Comparison of ENCODE assay signal across 1 cellular context in the genomic region with DNA sequence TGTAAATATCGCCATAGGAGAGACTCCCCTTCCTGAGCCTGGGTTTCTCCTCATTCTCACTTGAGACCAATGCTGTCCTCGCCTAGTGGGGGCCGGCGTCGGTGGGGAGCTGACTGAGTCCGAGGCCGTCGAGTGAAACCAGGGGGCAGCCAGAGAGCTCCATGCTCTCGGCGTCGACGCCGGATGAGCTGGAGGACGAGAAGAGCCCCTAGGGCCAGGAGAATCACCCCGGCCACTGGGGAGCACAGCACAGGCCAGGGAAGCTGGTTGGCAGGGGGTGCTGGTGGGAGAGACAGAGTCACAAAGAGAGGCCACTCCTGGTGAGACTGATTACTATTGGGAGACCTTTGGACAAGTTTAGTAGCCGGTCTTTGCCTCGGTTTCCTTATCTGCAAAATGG.
TF ChIP-seq lines count a peak whose summit lies in the region.

No MANE protein-coding gene starts in this region.

TF ChIP-seq in WTC11, 78 proteins besides CTCF, POLR2A, EP300 and RAD21 (continued from another document):
- TF ChIP-seq PREB (CRISPR knock-in tag; IDR thresholded peaks at IDR 0.05; ENCODE audit: borderline replicate concordance) (no peak), ZNF281 (CRISPR knock-in tag; IDR thresholded peaks at IDR 0.05) (no peak), EMX1 (CRISPR knock-in tag; IDR thresholded peaks at IDR 0.05) (no peak), NFATC4 (CRISPR knock-in tag; IDR thresholded peaks at IDR 0.05) (no peak), HMGA2 (CRISPR knock-in tag; IDR thresholded peaks at IDR 0.05) (no peak), ZNF423 (CRISPR knock-in tag; IDR thresholded peaks at IDR 0.05) (no peak), ZNF138 (CRISPR knock-in tag; conservative IDR thresholded peaks at IDR 0.05) (no peak), ARID4B (CRISPR knock-in tag; IDR thresholded peaks at IDR 0.05; ENCODE audit: borderline replicate concordance) (no peak), KAT7 (CRISPR knock-in tag; IDR thresholded peaks at IDR 0.05; ENCODE audit: borderline replicate concordance) (no peak), TEAD4 (CRISPR knock-in tag; IDR thresholded peaks at IDR 0.05) (no peak), ATF1 (CRISPR knock-in tag; IDR thresholded peaks at IDR 0.05) (no peak), NR2C2 (CRISPR knock-in tag; IDR thresholded peaks at IDR 0.05) (no peak), ZBTB21 (CRISPR knock-in tag; IDR thresholded peaks at IDR 0.05; ENCODE audit: borderline replicate concordance) (no peak)
- TF ChIP-seq, protein P1, sequence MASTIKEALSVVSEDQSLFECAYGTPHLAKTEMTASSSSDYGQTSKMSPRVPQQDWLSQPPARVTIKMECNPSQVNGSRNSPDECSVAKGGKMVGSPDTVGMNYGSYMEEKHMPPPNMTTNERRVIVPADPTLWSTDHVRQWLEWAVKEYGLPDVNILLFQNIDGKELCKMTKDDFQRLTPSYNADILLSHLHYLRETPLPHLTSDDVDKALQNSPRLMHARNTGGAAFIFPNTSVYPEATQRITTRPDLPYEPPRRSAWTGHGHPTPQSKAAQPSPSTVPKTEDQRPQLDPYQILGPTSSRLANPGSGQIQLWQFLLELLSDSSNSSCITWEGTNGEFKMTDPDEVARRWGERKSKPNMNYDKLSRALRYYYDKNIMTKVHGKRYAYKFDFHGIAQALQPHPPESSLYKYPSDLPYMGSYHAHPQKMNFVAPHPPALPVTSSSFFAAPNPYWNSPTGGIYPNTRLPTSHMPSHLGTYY (CRISPR knock-in tag; IDR thresholded peaks at IDR 0.05): no peak
- TF ChIP-seq, protein P2, sequence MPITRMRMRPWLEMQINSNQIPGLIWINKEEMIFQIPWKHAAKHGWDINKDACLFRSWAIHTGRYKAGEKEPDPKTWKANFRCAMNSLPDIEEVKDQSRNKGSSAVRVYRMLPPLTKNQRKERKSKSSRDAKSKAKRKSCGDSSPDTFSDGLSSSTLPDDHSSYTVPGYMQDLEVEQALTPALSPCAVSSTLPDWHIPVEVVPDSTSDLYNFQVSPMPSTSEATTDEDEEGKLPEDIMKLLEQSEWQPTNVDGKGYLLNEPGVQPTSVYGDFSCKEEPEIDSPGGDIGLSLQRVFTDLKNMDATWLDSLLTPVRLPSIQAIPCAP (CRISPR knock-in tag; IDR thresholded peaks at IDR 0.05): no peak
